Comparison of ENCODE assay signal across 19 cellular contexts in the genomic region with DNA sequence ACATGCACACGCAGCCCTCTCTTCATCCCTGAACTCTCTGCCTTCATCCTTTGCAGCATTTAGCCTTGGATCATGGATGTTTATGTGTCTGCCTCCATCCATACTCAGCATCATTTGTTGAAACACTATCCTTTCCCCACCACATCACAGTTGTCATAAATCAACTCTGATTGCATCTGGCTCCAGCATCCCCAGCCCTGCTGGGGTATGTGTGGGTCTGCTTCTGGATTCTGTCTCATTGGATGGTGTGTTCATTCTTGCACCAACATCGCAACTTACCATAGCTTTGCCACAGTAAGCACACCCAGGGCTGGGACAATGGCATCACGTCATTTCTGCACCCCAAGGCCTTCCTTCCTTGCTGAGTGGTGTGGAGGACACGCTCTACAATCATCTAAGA.
"Had no signal": no experiment of that assay in that cellular context is flagged by ENCODE, and none has a peak within 500 bp of the region (broad histone marks: within the 10 kb centered on the region; RNA-seq: fewer than 3 reads in every experiment).

No MANE protein-coding gene starts in this region.

- H3K27ac ChIP-seq: adrenal gland, left ventricle myocardium inferior, right lobe of liver, tibial artery had no signal

- H3K4me3 Mint-ChIP-seq: activated naive CD8-positive, alpha-beta T cell; activated T-cell treated with anti-CD3 and anti-CD28 coated beads, Interleukin-2, amount 50 U/mL, for 4 hours; immature natural killer cell; WTC11 had no signal

- H3K4me2 ChIP-seq: smooth muscle cell had no signal

- H3K9me3 Mint-ChIP-seq: activated T-cell treated with anti-CD3 and anti-CD28 coated beads, Interleukin-2, amount 50 U/mL, for 4 hours; activated T-helper 2 cell treated with anti-CD3 and anti-CD28 coated beads, Interferon-gamma antibody, Interleukin-2, Interleukin-4, amounts not matched to agents 10 μg/mL and 5 μg/mL and 100 μg/mL, durations not matched to agents 14 hours and 24 hours and 36 hours; immature natural killer cell; WTC11 had no signal

- H3K36me3 ChIP-seq: adrenal gland, left ventricle myocardium inferior, right lobe of liver, tibial artery had no signal

- H3K9me3 ChIP-seq: adrenal gland, left ventricle myocardium inferior, right lobe of liver, tibial artery had no signal

- H3K4me3 ChIP-seq: adrenal gland, left ventricle myocardium inferior, right lobe of liver, smooth muscle cell, tibial artery had no signal

- H3K27me3 ChIP-seq: adrenal gland, right lobe of liver, tibial artery had no signal

- H3K27ac Mint-ChIP-seq: activated naive CD8-positive, alpha-beta T cell; activated T-helper 2 cell treated with anti-CD3 and anti-CD28 coated beads, Interferon-gamma antibody, Interleukin-2, Interleukin-4, amounts not matched to agents 10 μg/mL and 5 μg/mL and 100 μg/mL, durations not matched to agents 14 hours and 24 hours and 36 hours; immature natural killer cell; WTC11 had no signal

- H3K36me3 Mint-ChIP-seq: activated naive CD8-positive, alpha-beta T cell; immature natural killer cell; WTC11 had no signal

- ATAC-seq: activated T-cell treated with anti-CD3 and anti-CD28 coated beads, Interleukin-2, amount 50 U/mL, for 4 hours; right lobe of liver; WTC11 had no signal

- H3K4me1 Mint-ChIP-seq: immature natural killer cell had no signal

- H3K4me1 ChIP-seq: adrenal gland, tibial artery had no signal

- H3K27me3 Mint-ChIP-seq: activated naive CD8-positive, alpha-beta T cell had no signal

- DNase-seq: activated naive CD4-positive, alpha-beta T cell; activated T-cell treated with anti-CD3 and anti-CD28 coated beads, Interleukin-2, amount 50 U/mL, for 4 hours; foreskin fibroblast; immature natural killer cell; kidney glomerular epithelial cell; left ventricle myocardium inferior; midbrain; nucleus accumbens; stimulated activated CD4-positive, alpha-beta T cell treated with anti-CD3 and anti-CD28 coated beads, Interleukin-4, amount 100 ng/mL, for 1 hour; stimulated activated naive CD4-positive, alpha-beta T cell treated with Interleukin-2 at 50 U/mL for 16 hours; substantia nigra; T-helper 9 cell had no signal
